Comparison of ENCODE assay signal across 1 cellular context in genomic region chr12:32399373-32400113, GRCh38.
A peak's percentile ranks its signal among the peaks of the same experiment; 100 is the strongest.
TF ChIP-seq lines count a peak whose summit lies in the region.

TSS of gene FGD4 (plus strand) at chr12:32399558.

TF ChIP-seq in K562, 482 proteins besides CTCF, POLR2A, EP300 and RAD21 (continued from another document and continues in another):
- no peak for TF ChIP-seq CHD7 (IDR thresholded peaks at IDR 0.05; ENCODE audit: low read depth, low read length)
- TF ChIP-seq MAFF (IDR thresholded peaks at IDR 0.05; ENCODE audit: low read length) = no peak
- no peak for TF ChIP-seq HNRNPUL1 (IDR thresholded peaks at IDR 0.05; ENCODE audit: low read length)
- TF ChIP-seq DACH1 (IDR thresholded peaks at IDR 0.05; ENCODE audit: partially characterized antibody) = no peak
- no peak for TF ChIP-seq DMBX1 (CRISPR knock-in tag; IDR thresholded peaks at IDR 0.05; ENCODE audit: borderline replicate concordance)
- TF ChIP-seq ZKSCAN1 (IDR thresholded peaks at IDR 0.05; ENCODE audit: low read depth, low read length) = no peak
- no peak for TF ChIP-seq ZNF274 (IDR thresholded peaks at IDR 0.05; ENCODE audit: borderline replicate concordance, low read depth, low read length)
- TF ChIP-seq TAF9B (IDR thresholded peaks at IDR 0.05; ENCODE audit: partially characterized antibody) = no peak
- no peak for TF ChIP-seq DEAF1 (CRISPR knock-in tag; IDR thresholded peaks at IDR 0.05)
- TF ChIP-seq UBTF (IDR thresholded peaks at IDR 0.05; ENCODE audit: borderline replicate concordance in 1 of 2, low read depth in 2 of 2, low read length in 2 of 2) = peak; percentile 68 to 97; a peak in 3 of 4 replicates
- no peak for TF ChIP-seq SMAD1 (IDR thresholded peaks at IDR 0.05; ENCODE audit: low read depth, low read length, partially characterized antibody)
- TF ChIP-seq DNMT1 (IDR thresholded peaks at IDR 0.05) = no peak
- TF ChIP-seq CBX5 (IDR thresholded peaks at IDR 0.05; ENCODE audit: borderline replicate concordance, low read depth) = no peak
- TF ChIP-seq NCOA4 (IDR thresholded peaks at IDR 0.05; ENCODE audit: partially characterized antibody) = no peak
- no peak for TF ChIP-seq RBM39 (optimal IDR thresholded peaks at IDR 0.05; ENCODE audit: low read depth, low read length)
- no peak for TF ChIP-seq PYGO2 (tag; IDR thresholded peaks at IDR 0.05)
- no peak for TF ChIP-seq USF2 (CRISPR knock-in tag; IDR thresholded peaks at IDR 0.05)
- TF ChIP-seq CCAR2 (IDR thresholded peaks at IDR 0.05; ENCODE audit: low read depth, low read length) = no peak
- no peak for TF ChIP-seq TRIM28 (IDR thresholded peaks at IDR 0.05)
- TF ChIP-seq CBX8 (IDR thresholded peaks at IDR 0.05; ENCODE audit: borderline replicate concordance, extremely low read depth, low read depth, low read length, poor library complexity, severe bottlenecking) = no peak
- TF ChIP-seq CEBPG (CRISPR knock-in tag; IDR thresholded peaks at IDR 0.05) = no peak
- TF ChIP-seq CEBPG (tag; conservative IDR thresholded peaks at IDR 0.05 in 1 of 2, IDR thresholded peaks at IDR 0.05 in 1 of 2) = no peak
- no peak for TF ChIP-seq ZFP91 (CRISPR knock-in tag; IDR thresholded peaks at IDR 0.05)
- no peak for TF ChIP-seq ARID2 (IDR thresholded peaks at IDR 0.05)
- no peak for TF ChIP-seq MTF1 (CRISPR knock-in tag; IDR thresholded peaks at IDR 0.05; ENCODE audit: borderline replicate concordance)
- no peak for TF ChIP-seq MIER1 (IDR thresholded peaks at IDR 0.05; ENCODE audit: low read depth)
- TF ChIP-seq HNRNPLL (IDR thresholded peaks at IDR 0.05; ENCODE audit: low read depth, low read length, poor library complexity, severe bottlenecking) = peak; percentile 59
- TF ChIP-seq ZBTB7A (IDR thresholded peaks at IDR 0.05; ENCODE audit: borderline replicate concordance, control insufficient read depth, low read depth, low read length) = peak; percentile 75; the same call in 1 of the 2 replicates
- TF ChIP-seq ZKSCAN8 (CRISPR knock-in tag; IDR thresholded peaks at IDR 0.05) = no peak
- no peak for TF ChIP-seq SRSF9 (IDR thresholded peaks at IDR 0.05; ENCODE audit: borderline replicate concordance, low read depth, low read length)
- TF ChIP-seq NR2F6 (CRISPR knock-in tag; IDR thresholded peaks at IDR 0.05) = no peak
- no peak for TF ChIP-seq ZBTB43 (CRISPR knock-in tag; IDR thresholded peaks at IDR 0.05)
- no peak for TF ChIP-seq ZNF140 (CRISPR knock-in tag; IDR thresholded peaks at IDR 0.05)
- TF ChIP-seq MTA3 (IDR thresholded peaks at IDR 0.05; ENCODE audit: borderline replicate concordance) = peak; percentile 75; the same call in 1 of the 2 replicates
- no peak for TF ChIP-seq MBD1 (CRISPR knock-in tag; IDR thresholded peaks at IDR 0.05)
- no peak for TF ChIP-seq THRAP3 (IDR thresholded peaks at IDR 0.05; ENCODE audit: borderline replicate concordance)
- TF ChIP-seq ZBTB8A (IDR thresholded peaks at IDR 0.05; ENCODE audit: partially characterized antibody) = no peak
- TF ChIP-seq ELF2 (CRISPR knock-in tag; IDR thresholded peaks at IDR 0.05) = no peak
- TF ChIP-seq IRF9 (tag; IDR thresholded peaks at IDR 0.05) = no peak
